27 cellular contexts compared by ENCODE assay signal in the genomic region with DNA sequence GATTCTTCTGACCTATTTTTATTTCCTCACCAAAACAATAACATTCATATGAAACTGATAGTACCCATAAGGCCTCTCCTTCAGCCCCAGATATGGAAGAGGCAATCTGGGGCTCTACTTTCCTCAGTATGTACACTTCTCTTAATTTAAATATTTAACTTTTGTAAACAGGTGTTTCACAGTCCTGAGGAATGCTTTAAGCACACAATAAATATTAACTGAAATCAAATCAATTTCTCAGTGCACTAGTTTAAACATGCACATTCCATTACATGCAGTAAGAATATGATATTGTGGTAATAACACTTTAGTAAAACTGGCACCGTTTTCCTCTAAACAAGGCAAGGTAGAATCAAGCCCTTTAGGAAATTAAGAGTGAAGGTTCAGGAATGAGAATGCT. TPM values are rescaled to one million over a fixed set of nuclear protein-coding genes. Genes with fewer than 3 reads are reported as not detected.
A peak's percentile ranks its signal among the peaks of the same experiment; 100 is the strongest.
DNase-seq lines count a peak whose midpoint lies in the region; ATAC-seq, FAIRE-seq and TF ChIP-seq lines count a peak whose summit lies in the region.
"Had no signal": no experiment of that assay in that cellular context is flagged by ENCODE, and none has a peak within 500 bp of the region (broad histone marks: within the 10 kb centered on the region; RNA-seq: fewer than 3 reads in every experiment).

No MANE protein-coding gene starts in this region.

- no peaks in the 10 kb centered on the region; the same call in 1 of the 2 replicates for H4K20me1 ChIP-seq in HepG2 (ENCODE audit: insufficient read depth, low read length)

- H3K9me3 ChIP-seq in HepG2 (ENCODE audit: low read length) (no peaks in the 10 kb centered on the region), right lobe of liver (no peaks in the 10 kb centered on the region)
- H3K9me3 ChIP-seq: BLaER1 treated with 17β-estradiol and CSF1 and Interleukin-3, amounts not matched to agents 10 nM and 100 nM; SJCRH30 had no signal

- in situ Hi-C loops in HepG2 (cut with HindIII; ENCODE audit: extremely low pct_ligation_motif_present, low pct_unique_long_range_greater_than_20kb), result no loop called here

- H3K4me2 ChIP-seq in HepG2 (ENCODE audit: low read depth, low read length), result no peak overlapping the region
- H3K4me2 ChIP-seq: BLaER1 treated with 17β-estradiol and CSF1 and Interleukin-3, amounts not matched to agents 10 nM and 100 nM had no signal

- TF ChIP-seq EP300 in HepG2 (IDR thresholded peaks at IDR 0.05; ENCODE audit: low read depth in 2 of 2, low read length in 2 of 2) (no peak), HepG2 (CRISPR knock-in tag; IDR thresholded peaks at IDR 0.05; ENCODE audit: borderline replicate concordance) (no peak)

- H3K4me1 ChIP-seq in HepG2 (ENCODE audit: insufficient read depth, low read length) (peaks cover 22% of the 10 kb centered on the region), right lobe of liver (peaks cover 0 to 7% (median 3%) of the 10 kb centered on the region in 4 donors)
- H3K4me1 ChIP-seq: BLaER1 treated with 17β-estradiol and CSF1 and Interleukin-3, amounts not matched to agents 10 nM and 100 nM; SJCRH30 had no signal

- TF ChIP-seq POLR2A in HepG2 (IDR thresholded peaks at IDR 0.05; ENCODE audit: insufficient read depth in 1 of 2, low read depth in 2 of 2, low read length in 2 of 2) (no peak), right lobe of liver (IDR thresholded peaks at IDR 0.05) (no peak)

- H3K36me3 ChIP-seq in HepG2 (replicated peaks in 1 of 2; ENCODE audit: control insufficient read depth in 1 of 2, insufficient read depth in 2 of 2, low read length in 2 of 2), result no peaks in the 10 kb centered on the region; a peak in 1 of 5 replicates
- H3K36me3 ChIP-seq in right lobe of liver, result no peaks in the 10 kb centered on the region

- TF ChIP-seq CTCF in HepG2 (CRISPR knock-in tag; IDR thresholded peaks at IDR 0.05), result no peak
- TF ChIP-seq CTCF in right lobe of liver (IDR thresholded peaks at IDR 0.05), result no peak
- no peak for TF ChIP-seq CTCF in VCaP (conservative IDR thresholded peaks at IDR 0.05)
- TF ChIP-seq CTCF in nephron progenitor cell (IDR thresholded peaks at IDR 0.05), result no peak

- H3K4me1 Mint-ChIP-seq in nephron progenitor cell, result no peaks in the 10 kb centered on the region

- no peak overlapping the region for H3K4me3 ChIP-seq in HepG2 (replicated peaks in 1 of 3; ENCODE audit: insufficient read depth in 1 of 3, low read depth in 2 of 3, low read length in 3 of 3)
- H3K4me3 ChIP-seq in right lobe of liver, result no peak overlapping the region
- H3K4me3 ChIP-seq: BLaER1 treated with 17β-estradiol and CSF1 and Interleukin-3, amounts not matched to agents 10 nM and 100 nM; GM23248; SJCRH30 had no signal

- H3K27me3 Mint-ChIP-seq in nephron progenitor cell (ENCODE audit: low read depth, poor library complexity), result no peaks in the 10 kb centered on the region
- H3K27me3 Mint-ChIP-seq: CD4-positive, alpha-beta T cell had no signal

- H2AFZ ChIP-seq in HepG2 (ENCODE audit: low read length), result no peak overlapping the region
- H2AFZ ChIP-seq: GM23248 had no signal

- ATAC-seq in HepG2 (no peak), right lobe of liver (no peak), HG03460 (IDR thresholded peaks at IDR 0.05; ENCODE audit: unreplicated experiment) (no peak), GM19328 (IDR thresholded peaks at IDR 0.05; ENCODE audit: unreplicated experiment) (no peak)
- ATAC-seq: PC-3, Right ventricle myocardium inferior, SK-N-SH treated with all-trans-retinoic acid at 6 μM for 48 hours had no signal

- no peaks in the 10 kb centered on the region for H3K27me3 ChIP-seq in HepG2 (ENCODE audit: control insufficient read depth in 1 of 2, insufficient read depth in 2 of 2, low read length in 2 of 2)
- no peaks in the 10 kb centered on the region for H3K27me3 ChIP-seq in right lobe of liver
- H3K27me3 ChIP-seq: BLaER1 treated with 17β-estradiol and CSF1 and Interleukin-3, amounts not matched to agents 10 nM and 100 nM; SJCRH30 had no signal

- no peak overlapping the region for H3K9ac ChIP-seq in HepG2 (ENCODE audit: insufficient read depth, low read depth, low read length)
- H3K9ac ChIP-seq: BLaER1 treated with 17β-estradiol and CSF1 and Interleukin-3, amounts not matched to agents 10 nM and 100 nM; GM23248 had no signal

- H3K27ac ChIP-seq in HepG2 (ENCODE audit: extremely low read length, insufficient read depth, low read length) (no peak overlapping the region), right lobe of liver (no peak overlapping the region), VCaP (0 out of 2 replicates have a peak overlapping the region, but pooled peaks have one; percentile 1)
- H3K27ac ChIP-seq: BLaER1 treated with 17β-estradiol and CSF1 and Interleukin-3, amounts not matched to agents 10 nM and 100 nM; GM23248; SJCRH30 had no signal

- H3K9me3 Mint-ChIP-seq in nephron progenitor cell, result no peaks in the 10 kb centered on the region
- H3K9me3 Mint-ChIP-seq: CD4-positive, alpha-beta T cell had no signal

- DNase-seq in HepG2 (ENCODE audit: low spot score), result no peak
- no peak for DNase-seq in right lobe of liver
- DNase-seq in nephron progenitor cell, result no peak
- DNase-seq in NCI-H2227 (lab: John Stamatoyannopoulos, UW; ENCODE audit: unreplicated experiment), result no peak
- DNase-seq: AML-193; CD4-positive, alpha-beta T cell; GM23248; H7; KBM-7; NCI-H1092 treated with DMSO at 0.1 percent for 48 hours; NCI-H1436 treated with DMSO at 0.1 percent for 48 hours; NCI-H187 treated with DMSO at 0.1 percent for 48 hours; NCI-H2107; NCI-H446; NCI-H524 treated with DMSO at 0.1 percent for 48 hours; NCI-H774; NK-92 treated with Interleukin-12 subunit alpha and Interleukin-12 subunit beta, amount 100 ng/mL, for 24 hours; SJCRH30 had no signal

- H3K27ac Mint-ChIP-seq in nephron progenitor cell, result peak overlapping the region; percentile 78
- H3K27ac Mint-ChIP-seq: CD4-positive, alpha-beta T cell had no signal

- intact Hi-C loops in HepG2 (cut with micrococcal nuclease; ENCODE audit: unreplicated experiment) (no loop called here), right lobe of liver (cut with DNase I) (no loop called here)

- H3K36me3 Mint-ChIP-seq in nephron progenitor cell (ENCODE audit: low read depth), result peaks cover 49% of the 10 kb centered on the region

- H3K79me2 ChIP-seq in HepG2 (ENCODE audit: insufficient read depth, low read length), result no peaks in the 10 kb centered on the region

- no peak for FAIRE-seq in HepG2 (lab: Jason Lieb, UNC)
- FAIRE-seq: A204.1, G401.6 had no signal

- POLR2A ChIA-PET in HepG2 (lab: Yijun Ruan, JAX), result interaction anchor here (0.6 kb wide), 1 partner anchor 31 kb away, joined by 3 read pairs; no protein-coding TSS in a partner anchor

- H3K4me3 Mint-ChIP-seq in nephron progenitor cell, result no peak overlapping the region
- H3K4me3 Mint-ChIP-seq: CD4-positive, alpha-beta T cell had no signal

- TF ChIP-seq RAD21 in HepG2 (CRISPR knock-in tag; IDR thresholded peaks at IDR 0.05), result no peak

- WGBS in HepG2 (ENCODE audit: low lambda C conversion rate), result 78% methylated on average over 1 of the region's 1 CpG
- WGBS in right lobe of liver (ENCODE audit: insufficient coverage, low coverage, low lambda C conversion rate, missing lambda C conversion rate), result 50% methylated on average over 1 of the region's 1 CpG

- no TSS peak for BruUV-seq in HepG2 (replicated peaks; lab: Mats Ljungman, UMichigan)

- CTCF ChIA-PET in HepG2 (lab: Yijun Ruan, JAX; ENCODE audit: low intra/inter-chr PET ratio, low total read pairs), result no interaction called here

RNA-seq across cellular contexts. Expression of a gene that starts 28.9 kb away (rescaled TPM):
- total RNA-seq in HepG2 (2016; rRNA removed; fragmentation: Illumina TruSeq; extraction: Trizol), result 31.0 and 41.8 TPM in 2 replicates
- total RNA-seq in HepG2 (2016; cell fraction: cytosol; rRNA removed; fragmentation: Illumina TruSeq; extraction: Trizol; ENCODE audit: low read depth), result 9.9 and 10.1 TPM in 2 replicates
- 31.4 and 48.5 TPM in 2 replicates for total RNA-seq in HepG2 (2016; cell fraction: insoluble cytoplasmic fraction; rRNA removed; fragmentation: Illumina TruSeq; extraction: Trizol)
- total RNA-seq in HepG2 (2016; cell fraction: membrane; rRNA removed; fragmentation: Illumina TruSeq; extraction: Trizol), result 14.2 and 15.9 TPM in 2 replicates
- 15.4 and 16.1 TPM in 2 replicates for total RNA-seq in HepG2 (2016; cell fraction: nucleus; rRNA removed; fragmentation: Illumina TruSeq; extraction: Trizol)
- polyA plus RNA-seq in HepG2 (2011; rRNA removed), result 10.9 and 16.9 TPM in 2 replicates
- 10.8 and 10.9 TPM in 2 replicates for polyA plus RNA-seq in HepG2 (2011; cell fraction: cytosol; rRNA removed)
- 2.8 and 5.2 TPM in 2 replicates for polyA plus RNA-seq in HepG2 (2011; cell fraction: nucleus; rRNA removed)
- polyA plus RNA-seq in HepG2 (2012), result 17.8 and 20.5 TPM in 2 replicates
- 7.2 and 8.5 TPM in 2 replicates for polyA plus RNA-seq in HepG2 (2016; cell fraction: cytosol; fragmentation: Illumina TruSeq; extraction: Trizol; ENCODE audit: low read depth)
- polyA plus RNA-seq in HepG2 (2016; cell fraction: insoluble cytoplasmic fraction; fragmentation: Illumina TruSeq; extraction: Trizol; ENCODE audit: low read depth), result 65.8 and 75.5 TPM in 2 replicates
- polyA plus RNA-seq in HepG2 (2016; cell fraction: membrane; fragmentation: Illumina TruSeq; extraction: Trizol; ENCODE audit: low read depth), result 14.5 and 15.3 TPM in 2 replicates
- polyA plus RNA-seq in HepG2 (2016; cell fraction: nucleus; fragmentation: Illumina TruSeq; extraction: Trizol; ENCODE audit: insufficient read depth, low read depth), result 26.8 and 31.3 TPM in 2 replicates
- polyA minus RNA-seq in HepG2 (2011; rRNA and poly(A)+ RNA removed; ENCODE audit: low replicate concordance), result 3.3 and 3.6 TPM in 2 replicates
- 5.6 and 6.0 TPM in 2 replicates for polyA minus RNA-seq in HepG2 (2011; cell fraction: cytosol; rRNA and poly(A)+ RNA removed)
- 3.0 and 5.3 TPM in 2 replicates for polyA minus RNA-seq in HepG2 (2011; cell fraction: nucleus; rRNA and poly(A)+ RNA removed)
- 10 to 100 TPM in 5 of 6 experiments, 1 to 10 TPM in 1; 9.4 to 19.7 (median 14.5) TPM for total RNA-seq in right lobe of liver

RNA-seq across cellular contexts. Expression of a gene that starts 29.2 kb away (rescaled TPM):
- total RNA-seq in HepG2 (2016; rRNA removed; fragmentation: Illumina TruSeq; extraction: Trizol) (73.8 and 106 TPM in 2 replicates), right lobe of liver (10 to 100 TPM; 21.3 to 31.3 (median 28.8) TPM)
- total RNA-seq in HepG2 (2016; cell fraction: cytosol; rRNA removed; fragmentation: Illumina TruSeq; extraction: Trizol; ENCODE audit: low read depth), result 41.6 and 44.1 TPM in 2 replicates
- 72.5 and 104 TPM in 2 replicates for total RNA-seq in HepG2 (2016; cell fraction: insoluble cytoplasmic fraction; rRNA removed; fragmentation: Illumina TruSeq; extraction: Trizol)
- 37.7 and 42.3 TPM in 2 replicates for total RNA-seq in HepG2 (2016; cell fraction: membrane; rRNA removed; fragmentation: Illumina TruSeq; extraction: Trizol)
- total RNA-seq in HepG2 (2016; cell fraction: nucleus; rRNA removed; fragmentation: Illumina TruSeq; extraction: Trizol), result 43.0 and 44.2 TPM in 2 replicates
- 32.9 and 41.0 TPM in 2 replicates for polyA plus RNA-seq in HepG2 (2011; rRNA removed)
- polyA plus RNA-seq in HepG2 (2011; cell fraction: cytosol; rRNA removed), result 24.4 and 27.6 TPM in 2 replicates
- 15.3 and 16.3 TPM in 2 replicates for polyA plus RNA-seq in HepG2 (2011; cell fraction: nucleus; rRNA removed)
- 35.7 and 57.8 TPM in 2 replicates for polyA plus RNA-seq in HepG2 (2012)
- 6.3 and 6.7 TPM in 2 replicates for polyA plus RNA-seq in HepG2 (2016; cell fraction: cytosol; fragmentation: Illumina TruSeq; extraction: Trizol; ENCODE audit: low read depth)
- polyA plus RNA-seq in HepG2 (2016; cell fraction: insoluble cytoplasmic fraction; fragmentation: Illumina TruSeq; extraction: Trizol; ENCODE audit: low read depth), result 95.4 and 97.5 TPM in 2 replicates
- polyA plus RNA-seq in HepG2 (2016; cell fraction: membrane; fragmentation: Illumina TruSeq; extraction: Trizol; ENCODE audit: low read depth), result 14.4 and 16.3 TPM in 2 replicates
- 43.7 and 45.9 TPM in 2 replicates for polyA plus RNA-seq in HepG2 (2016; cell fraction: nucleus; fragmentation: Illumina TruSeq; extraction: Trizol; ENCODE audit: insufficient read depth, low read depth)
- polyA minus RNA-seq in HepG2 (2011; rRNA and poly(A)+ RNA removed; ENCODE audit: low replicate concordance), result 30.6 and 40.4 TPM in 2 replicates
- 38.4 and 43.3 TPM in 2 replicates for polyA minus RNA-seq in HepG2 (2011; cell fraction: cytosol; rRNA and poly(A)+ RNA removed)
- 67.5 and 80.9 TPM in 2 replicates for polyA minus RNA-seq in HepG2 (2011; cell fraction: nucleus; rRNA and poly(A)+ RNA removed)
